ENCODE assay signal across 1 cellular context in genomic region chr16:9428355-9429005, GRCh38.
TF ChIP-seq lines count a peak whose summit lies in the region.

No MANE protein-coding gene starts in this region.

TF ChIP-seq in H1, 55 proteins besides CTCF, POLR2A, EP300 and RAD21:
- TF ChIP-seq SRF (IDR thresholded peaks at IDR 0.05; ENCODE audit: low read depth, low read length) = no peak
- TF ChIP-seq KDM4A (IDR thresholded peaks at IDR 0.05; ENCODE audit: low read depth, low read length, severe bottlenecking) = no peak
- TF ChIP-seq TAF7 (optimal IDR thresholded peaks at IDR 0.05; ENCODE audit: borderline replicate concordance, low read depth, low read length) = no peak
TF ChIP-seq in H1: peak in this region for 0.
